In genomic region chr14:71003156-71003555, GRCh38 we compare ENCODE assay signal across 21 cellular contexts.
DNase-seq lines count a peak whose midpoint lies in the region; ATAC-seq, FAIRE-seq and TF ChIP-seq lines count a peak whose summit lies in the region.
"Had no signal": no experiment of that assay in that cellular context is flagged by ENCODE, and none has a peak within 500 bp of the region (broad histone marks: within the 10 kb centered on the region; RNA-seq: fewer than 3 reads in every experiment).

No MANE protein-coding gene starts in this region.

- FAIRE-seq in astrocyte (lab: Jason Lieb, UNC) = no peak
- FAIRE-seq: G401.6, GM19239 had no signal

- intact Hi-C loops in activated CD4-positive, alpha-beta T cell treated with anti-CD3 and anti-CD28 coated beads for 36 hours (cut with DNase I, micrococcal nuclease) = no loop called here
- intact Hi-C loops in activated CD4-positive, alpha-beta T cell treated with anti-CD3 and anti-CD28 coated beads, Interleukin-2, amount 10 ng/mL, durations not matched to agents 24 days and 14 days (cut with micrococcal nuclease) = no loop called here
- intact Hi-C loops in natural killer cell (cut with micrococcal nuclease) = no loop called here
- intact Hi-C loops in psoas muscle (cut with DNase I) = no loop called here

- H3K4me1 ChIP-seq in astrocyte (ENCODE audit: insufficient read depth, low read length) (peaks cover 18% of the 10 kb centered on the region), psoas muscle (no peaks in the 10 kb centered on the region)
- H3K4me1 ChIP-seq: Caco-2 had no signal

- POLR2A ChIA-PET in activated CD4-positive, alpha-beta T cell treated with anti-CD3 and anti-CD28 coated beads for 36 hours (lab: Charles Lee) = no interaction called here

- H3K27ac ChIP-seq in astrocyte (ENCODE audit: low read depth, low read length) (no peak overlapping the region), WERI-Rb-1 (no peak overlapping the region), psoas muscle (no peak overlapping the region)
- H3K27ac ChIP-seq: 22Rv1, C4-2B had no signal

- peak overlapping the region; percentile 80 for H3K27ac Mint-ChIP-seq in activated CD4-positive, alpha-beta T cell treated with anti-CD3 and anti-CD28 coated beads for 36 hours
- H3K27ac Mint-ChIP-seq in activated CD4-positive, alpha-beta T cell treated with anti-CD3 and anti-CD28 coated beads, Interleukin-2, amount 10 ng/mL, durations not matched to agents 24 days and 14 days = no peak overlapping the region
- H3K27ac Mint-ChIP-seq in natural killer cell treated with Interleukin-12 subunit alpha and Interleukin-12 subunit beta and Interleukin-15 and Interleukin-18, amount 100 ng/mL, for 72 hours = peak overlapping the region; percentile 66 to 73
- H3K27ac Mint-ChIP-seq in natural killer cell (peak overlapping the region in 1 of 2 donors; percentile 72), astrocyte (ENCODE audit: unreplicated experiment) (peak overlapping the region; percentile 55)

- CTCF ChIA-PET in activated CD4-positive, alpha-beta T cell treated with anti-CD3 and anti-CD28 coated beads for 36 hours (lab: Charles Lee) = no interaction called here

- no peak overlapping the region for H3K4me2 ChIP-seq in astrocyte (ENCODE audit: low read length)

- no peak for DNase-seq in activated CD4-positive, alpha-beta T cell treated with anti-CD3 and anti-CD28 coated beads for 36 hours
- DNase-seq in activated CD4-positive, alpha-beta T cell treated with anti-CD3 and anti-CD28 coated beads, Interleukin-2, amount 10 ng/mL, durations not matched to agents 24 days and 14 days = no peak
- DNase-seq in natural killer cell treated with Interleukin-12 subunit alpha and Interleukin-12 subunit beta and Interleukin-15 and Interleukin-18, amount 100 ng/mL, for 72 hours (ENCODE audit: low spot score) = no peak
- DNase-seq in natural killer cell (no peak), astrocyte (ENCODE audit: low read depth) (no peak), NCI-H526 (lab: John Stamatoyannopoulos, UW) (no peak), WERI-Rb-1 (no peak), psoas muscle (no peak)
- DNase-seq: AML-193, Caco-2, HCEC 1CT, KG1, NCI-H1105 treated with DMSO at 0.1 percent for 48 hours, NCI-H1694, NCI-H510A, NCI-H82, SHP77 had no signal

- no peaks in the 10 kb centered on the region for H3K9me3 Mint-ChIP-seq in activated CD4-positive, alpha-beta T cell treated with anti-CD3 and anti-CD28 coated beads for 36 hours (ENCODE audit: low read depth)
- H3K9me3 Mint-ChIP-seq in activated CD4-positive, alpha-beta T cell treated with anti-CD3 and anti-CD28 coated beads, Interleukin-2, amount 10 ng/mL, durations not matched to agents 24 days and 14 days = no peaks in the 10 kb centered on the region
- H3K9me3 Mint-ChIP-seq in natural killer cell treated with Interleukin-12 subunit alpha and Interleukin-12 subunit beta and Interleukin-15 and Interleukin-18, amount 100 ng/mL, for 72 hours = no peaks in the 10 kb centered on the region
- no peaks in the 10 kb centered on the region for H3K9me3 Mint-ChIP-seq in natural killer cell
- H3K9me3 Mint-ChIP-seq in astrocyte (ENCODE audit: unreplicated experiment) = no peaks in the 10 kb centered on the region

- no peak overlapping the region for H2AFZ ChIP-seq in astrocyte (ENCODE audit: low read depth, low read length)

- WGBS in psoas muscle, 3 donors = 95 to 97% (median 97%) methylated on average over 13 of the region's 13 CpGs

- H3K27me3 Mint-ChIP-seq in activated CD4-positive, alpha-beta T cell treated with anti-CD3 and anti-CD28 coated beads for 36 hours = no peaks in the 10 kb centered on the region
- H3K27me3 Mint-ChIP-seq in activated CD4-positive, alpha-beta T cell treated with anti-CD3 and anti-CD28 coated beads, Interleukin-2, amount 10 ng/mL, durations not matched to agents 24 days and 14 days = no peaks in the 10 kb centered on the region
- H3K27me3 Mint-ChIP-seq in natural killer cell treated with Interleukin-12 subunit alpha and Interleukin-12 subunit beta and Interleukin-15 and Interleukin-18, amount 100 ng/mL, for 72 hours = no peaks in the 10 kb centered on the region
- H3K27me3 Mint-ChIP-seq in natural killer cell (ENCODE audit: low read depth in 2 of 2) = no peaks in the 10 kb centered on the region
- H3K27me3 Mint-ChIP-seq in astrocyte (ENCODE audit: low read depth, unreplicated experiment) = no peaks in the 10 kb centered on the region

- H3K27me3 ChIP-seq in astrocyte (ENCODE audit: insufficient read depth, low read length) = no peaks in the 10 kb centered on the region
- H3K27me3 ChIP-seq in WERI-Rb-1 (ENCODE audit: insufficient read depth, low read depth, severe bottlenecking) = no peaks in the 10 kb centered on the region
- H3K27me3 ChIP-seq in psoas muscle (ENCODE audit: insufficient read depth in 3 of 3, low read length in 2 of 3) = no peaks in the 10 kb centered on the region

- TF ChIP-seq CTCF in natural killer cell (IDR thresholded peaks at IDR 0.05) = no peak
- TF ChIP-seq CTCF in astrocyte (IDR thresholded peaks at IDR 0.05; ENCODE audit: insufficient read depth, low read depth, low read length) = no peak
- TF ChIP-seq CTCF in WERI-Rb-1 (IDR thresholded peaks at IDR 0.05; ENCODE audit: low read depth, low read length) = no peak
- TF ChIP-seq CTCF in psoas muscle (IDR thresholded peaks at IDR 0.05) = no peak

- no peak overlapping the region for H3K4me3 Mint-ChIP-seq in activated CD4-positive, alpha-beta T cell treated with anti-CD3 and anti-CD28 coated beads for 36 hours
- no peak overlapping the region for H3K4me3 Mint-ChIP-seq in activated CD4-positive, alpha-beta T cell treated with anti-CD3 and anti-CD28 coated beads, Interleukin-2, amount 10 ng/mL, durations not matched to agents 24 days and 14 days
- no peak overlapping the region for H3K4me3 Mint-ChIP-seq in natural killer cell treated with Interleukin-12 subunit alpha and Interleukin-12 subunit beta and Interleukin-15 and Interleukin-18, amount 100 ng/mL, for 72 hours
- H3K4me3 Mint-ChIP-seq in natural killer cell (no peak overlapping the region), astrocyte (ENCODE audit: unreplicated experiment) (no peak overlapping the region)

- H3K9me3 ChIP-seq in astrocyte (ENCODE audit: insufficient read depth, low read depth, low read length) (no peaks in the 10 kb centered on the region), WERI-Rb-1 (ENCODE audit: severe bottlenecking) (no peaks in the 10 kb centered on the region), psoas muscle (no peaks in the 10 kb centered on the region)
- H3K9me3 ChIP-seq: Caco-2 had no signal

- H3K36me3 Mint-ChIP-seq in activated CD4-positive, alpha-beta T cell treated with anti-CD3 and anti-CD28 coated beads for 36 hours (ENCODE audit: low read depth) = peaks cover 26% of the 10 kb centered on the region
- peaks cover 23% of the 10 kb centered on the region for H3K36me3 Mint-ChIP-seq in activated CD4-positive, alpha-beta T cell treated with anti-CD3 and anti-CD28 coated beads, Interleukin-2, amount 10 ng/mL, durations not matched to agents 24 days and 14 days (ENCODE audit: low read depth)
- H3K36me3 Mint-ChIP-seq in natural killer cell treated with Interleukin-12 subunit alpha and Interleukin-12 subunit beta and Interleukin-15 and Interleukin-18, amount 100 ng/mL, for 72 hours = peaks cover 12% of the 10 kb centered on the region
- H3K36me3 Mint-ChIP-seq in natural killer cell (peaks cover 12% of the 10 kb centered on the region), astrocyte (ENCODE audit: low read depth, unreplicated experiment) (peaks cover 22% of the 10 kb centered on the region)

- no peak overlapping the region for H3K4me3 ChIP-seq in astrocyte (ENCODE audit: insufficient read depth, low read depth, low read length)
- H3K4me3 ChIP-seq in WERI-Rb-1 (ENCODE audit: low read depth, low read length) = no peak overlapping the region
- no peak overlapping the region for H3K4me3 ChIP-seq in psoas muscle

- peaks cover 22% of the 10 kb centered on the region for H4K20me1 ChIP-seq in astrocyte (ENCODE audit: insufficient read depth, low read length)

- peaks cover 79% of the 10 kb centered on the region for H3K4me1 Mint-ChIP-seq in activated CD4-positive, alpha-beta T cell treated with anti-CD3 and anti-CD28 coated beads for 36 hours
- H3K4me1 Mint-ChIP-seq in activated CD4-positive, alpha-beta T cell treated with anti-CD3 and anti-CD28 coated beads, Interleukin-2, amount 10 ng/mL, durations not matched to agents 24 days and 14 days = peaks cover 29% of the 10 kb centered on the region
- H3K4me1 Mint-ChIP-seq in natural killer cell treated with Interleukin-12 subunit alpha and Interleukin-12 subunit beta and Interleukin-15 and Interleukin-18, amount 100 ng/mL, for 72 hours (ENCODE audit: low read depth in 2 of 2) = peaks cover 29 to 49% of the 10 kb centered on the region in 2 donors
- peaks cover 35 to 38% of the 10 kb centered on the region in 2 donors for H3K4me1 Mint-ChIP-seq in natural killer cell
- H3K4me1 Mint-ChIP-seq in astrocyte (ENCODE audit: low read depth, unreplicated experiment) = peaks cover 13% of the 10 kb centered on the region

- ATAC-seq in activated CD4-positive, alpha-beta T cell treated with anti-CD3 and anti-CD28 coated beads for 36 hours = no peak
- ATAC-seq in natural killer cell treated with Interleukin-12 subunit alpha and Interleukin-12 subunit beta and Interleukin-15 and Interleukin-18, amount 100 ng/mL, for 72 hours = no peak
- ATAC-seq in natural killer cell (no peak), psoas muscle (no peak)

- peaks cover 21% of the 10 kb centered on the region for H3K79me2 ChIP-seq in astrocyte (ENCODE audit: insufficient read depth, low read length)

- H3K9ac ChIP-seq in astrocyte (ENCODE audit: low read length) = no peak overlapping the region

- H3K36me3 ChIP-seq in astrocyte (ENCODE audit: insufficient read depth, low read length) (peaks cover 7% of the 10 kb centered on the region), WERI-Rb-1 (no peaks in the 10 kb centered on the region; the same call in 1 of the 2 replicates), psoas muscle (ENCODE audit: insufficient read depth in 1 of 2, low read depth in 1 of 2) (peaks cover 0 to 13% of the 10 kb centered on the region in 2 donors)
